In the genomic region with DNA sequence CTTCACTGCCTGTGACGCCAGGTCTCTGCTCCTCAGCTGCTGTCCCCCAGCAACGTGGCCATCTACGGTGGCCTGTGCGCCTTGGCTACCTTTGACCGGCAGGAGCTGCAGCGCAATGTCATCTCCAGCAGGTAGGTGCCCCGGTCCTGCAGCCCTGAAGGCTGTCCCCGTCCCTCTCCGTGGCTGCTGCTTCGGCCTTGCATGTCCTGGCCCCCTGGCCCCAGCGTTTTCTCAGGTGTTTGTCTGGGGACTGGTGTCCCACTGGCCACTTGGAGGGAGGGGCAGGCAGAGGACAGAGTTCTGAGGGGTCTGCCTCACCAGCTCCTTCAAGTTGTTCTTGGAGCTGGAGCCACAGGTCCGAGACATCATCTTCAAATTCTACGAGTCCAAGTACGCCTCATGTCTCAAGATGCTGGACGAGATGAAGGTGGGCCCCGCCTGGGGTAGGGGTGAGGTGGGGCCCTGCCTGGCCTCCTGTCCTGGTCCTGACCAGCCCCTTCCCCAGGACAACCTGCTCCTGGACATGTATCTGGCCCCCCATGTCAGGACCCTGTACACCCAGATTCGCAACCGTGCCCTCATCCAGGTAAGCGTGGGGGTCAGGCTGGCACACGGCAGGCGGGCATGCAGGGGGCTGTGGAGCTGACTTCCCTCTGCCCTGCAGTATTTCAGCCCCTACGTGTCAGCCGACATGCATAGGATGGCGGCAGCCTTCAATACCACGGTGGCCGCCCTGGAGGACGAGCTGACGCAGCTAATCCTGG, we compare ENCODE assay signal across 1 cellular context.
A peak's percentile ranks its signal among the peaks of the same experiment; 100 is the strongest.
TF ChIP-seq lines count a peak whose summit lies in the region.

No MANE protein-coding gene starts in this region.

TF ChIP-seq in GM12878, 131 proteins besides CTCF, POLR2A, EP300 and RAD21:
- 0 out of 2 replicates have a peak, but pooled peaks have one; percentile 9 for TF ChIP-seq SMAD5 (IDR thresholded peaks at IDR 0.05; ENCODE audit: low read depth)
- TF ChIP-seq HCFC1 (IDR thresholded peaks at IDR 0.05; ENCODE audit: low read length), result no peak
